In genomic region chr20:63980806-63981728, GRCh38 we compare ENCODE assay signal across 8 cellular contexts. TPM values are rescaled to one million over a fixed set of nuclear protein-coding genes. Genes with fewer than 3 reads are reported as not detected.
DNase-seq lines count a peak whose midpoint lies in the region; ATAC-seq and TF ChIP-seq lines count a peak whose summit lies in the region.

PRPF6 (plus strand) TSS chr20:63981132; CDS start chr20:63981246, 114 bp downstream.

- peak within 1 kb of the TSS; percentile 80; the same call in 1 of the 2 replicates for H3K9ac ChIP-seq in HUES48 (ENCODE audit: low read depth, low read length)
- H3K9ac ChIP-seq in NT2/D1 (ENCODE audit: insufficient read length, low read depth): peak within 1 kb of the TSS; percentile 91

- peak within 1 kb of the TSS; percentile 90 for H3K4me3 Mint-ChIP-seq in Caco-2 (ENCODE audit: unreplicated experiment)

- H3K27ac Mint-ChIP-seq in Caco-2 (ENCODE audit: unreplicated experiment): peak within 1 kb of the TSS; percentile 65

- H3K27ac ChIP-seq in HUES48 (ENCODE audit: low read depth, low read length): peak within 1 kb of the TSS; percentile 91
- H3K27ac ChIP-seq in mesodermal cell (ENCODE audit: low read depth, low read length, severe bottlenecking): peak within 1 kb of the TSS; percentile 72

- H3K9me3 Mint-ChIP-seq in Caco-2 (ENCODE audit: unreplicated experiment): no peaks in the 10 kb centered on the region

- H3K4me3 ChIP-seq in Caco-2 (ENCODE audit: low read depth, low read length) (peak within 1 kb of the TSS; percentile 58), HUES48 (ENCODE audit: low read depth, low read length) (peak within 1 kb of the TSS; percentile 89), NT2/D1 (ENCODE audit: insufficient read length, low read depth) (peak within 1 kb of the TSS; percentile 88), mesodermal cell (ENCODE audit: extremely low read depth, insufficient read depth, low read length, poor library complexity, severe bottlenecking) (peak within 1 kb of the TSS; percentile 64)

- H3K9me3 ChIP-seq in Caco-2 (no peaks in the 10 kb centered on the region), HUES48 (ENCODE audit: control insufficient read depth, insufficient read depth, low read length) (no peaks in the 10 kb centered on the region), NT2/D1 (ENCODE audit: insufficient read depth, low read length) (no peaks in the 10 kb centered on the region), mesodermal cell (ENCODE audit: control insufficient read depth, low read length) (no peaks in the 10 kb centered on the region)

- ATAC-seq in GM21360 (IDR thresholded peaks at IDR 0.05; ENCODE audit: unreplicated experiment): peak; percentile 55

- POLR2A ChIA-PET in Caco-2 (lab: Charles Lee): interaction anchor here (0.6 to 2.9 kb wide), 15 partner anchors 23 to 460 kb away, joined by 3 to 26 read pairs (median 4); partner anchors contain the start of genes OPRL1, PPDPF, TCEA2 and TPD52L2

- CTCF ChIA-PET in Caco-2 (lab: Charles Lee): interaction anchor here (0.5 to 5.2 kb wide), 35 partner anchors 10 to 1184 kb away, joined by 3 to 139 read pairs (median 5); partner anchors contain the start of genes C20orf204, DNAJC5, LKAAEAR1 and OPRL1

- BruUV-seq in Caco-2 (replicated peaks; lab: Mats Ljungman, UMichigan): no TSS peak

- in situ Hi-C loops in endometrial microvascular endothelial cells (cut with HindIII; ENCODE audit: inconsistent ontology term, low pct_unique_long_range_greater_than_20kb, low sequenced_read_pairs): no loop called here

- peak; percentile 99 to 100 for TF ChIP-seq CTCF in Caco-2 (IDR thresholded peaks at IDR 0.05; ENCODE audit: insufficient read depth in 1 of 2, low read depth in 1 of 2, low read length in 1 of 2, severe bottlenecking in 1 of 2, unreplicated experiment in 1 of 2)

- DNase-seq in Caco-2 (peak; percentile 99 to 100), NT2/D1 (ENCODE audit: low read depth, low spot score) (peak; percentile 98)
- DNase-seq in activated CD8-positive, alpha-beta memory T cell treated with anti-CD3 and anti-CD28 coated beads, Interleukin-2, amount 50 U/mL, for 1 hour (ENCODE audit: extremely low read depth): peak; percentile 91
- DNase-seq in stimulated activated CD8-positive, alpha-beta memory T cell treated with anti-CD3 and anti-CD28 coated beads, Interleukin-15, amount 100 ng/mL, for 4 hours (ENCODE audit: low read depth in 2 of 2): peak; percentile 87

- H3K27me3 Mint-ChIP-seq in Caco-2 (ENCODE audit: insufficient read depth, unreplicated experiment): no peaks in the 10 kb centered on the region

- H3K36me3 Mint-ChIP-seq in Caco-2 (ENCODE audit: insufficient read depth, unreplicated experiment): peaks cover 71% of the 10 kb centered on the region

- H3K36me3 ChIP-seq in Caco-2 (ENCODE audit: control insufficient read depth, insufficient read depth, low read length): peaks cover 11% of the 10 kb centered on the region; the same call in 1 of the 2 replicates
- peaks cover 32% of the 10 kb centered on the region for H3K36me3 ChIP-seq in HUES48 (ENCODE audit: control insufficient read depth, insufficient read depth, low read length)
- peaks cover 36% of the 10 kb centered on the region for H3K36me3 ChIP-seq in NT2/D1 (ENCODE audit: insufficient read depth, insufficient read length, low read length)
- H3K36me3 ChIP-seq in mesodermal cell (ENCODE audit: control insufficient read depth, insufficient read depth, low read length): peaks cover 32% of the 10 kb centered on the region

- H3K27me3 ChIP-seq in Caco-2 (replicated peaks; ENCODE audit: control insufficient read depth, insufficient read depth, low read length) (no peaks in the 10 kb centered on the region), HUES48 (ENCODE audit: control insufficient read depth, insufficient read depth, low read length) (peaks cover 10% of the 10 kb centered on the region), NT2/D1 (ENCODE audit: insufficient read depth, insufficient read length) (peaks cover 34% of the 10 kb centered on the region)

- intact Hi-C loops in Caco-2 (cut with micrococcal nuclease; ENCODE audit: unreplicated experiment): loop anchor here (1.0 to 2.0 kb wide), 4 partner anchors 43 to 139 kb away; partner anchors contain the start of gene TCEA2

- peaks cover 30% of the 10 kb centered on the region for H3K4me1 Mint-ChIP-seq in Caco-2 (ENCODE audit: low read depth, unreplicated experiment)

- peaks cover 31% of the 10 kb centered on the region for H3K4me1 ChIP-seq in Caco-2
- peaks cover 22% of the 10 kb centered on the region for H3K4me1 ChIP-seq in HUES48 (ENCODE audit: control insufficient read depth, insufficient read depth, low read length)
- H3K4me1 ChIP-seq in NT2/D1 (ENCODE audit: insufficient read depth, insufficient read length): peaks cover 22% of the 10 kb centered on the region
- H3K4me1 ChIP-seq in mesodermal cell (ENCODE audit: control insufficient read depth, insufficient read depth, low read length, poor library complexity, severe bottlenecking): peaks cover 13% of the 10 kb centered on the region

- 0 to 1% methylated on average over 58 to 64 of the region's 75 CpGs for WGBS in mesodermal cell (ENCODE audit: insufficient coverage in 2 of 2), 2 experiments

RNA-seq across cellular contexts. Expression of gene PRPF6, which starts in this region (rescaled TPM):
- 176 and 181 TPM in 2 replicates for total RNA-seq in Caco-2 (2022)
- 46.9 TPM for total RNA-seq in endometrial microvascular endothelial cells (ENCODE audit: inconsistent ontology term)
- 52.0 TPM for polyA plus RNA-seq in mesodermal cell (2013, experiment 1 of 2)
- 45.7 TPM for polyA plus RNA-seq in mesodermal cell (2013, experiment 2 of 2)

Comparison
In these comparisons a context has a peak if more than half of its experiments do, and no peak if none do; other contexts are left out.
1. Peak in every context shown above with its lines: DNase-seq, ATAC-seq, H3K4me3 ChIP-seq and H3K27ac ChIP-seq.